In the genomic region with DNA sequence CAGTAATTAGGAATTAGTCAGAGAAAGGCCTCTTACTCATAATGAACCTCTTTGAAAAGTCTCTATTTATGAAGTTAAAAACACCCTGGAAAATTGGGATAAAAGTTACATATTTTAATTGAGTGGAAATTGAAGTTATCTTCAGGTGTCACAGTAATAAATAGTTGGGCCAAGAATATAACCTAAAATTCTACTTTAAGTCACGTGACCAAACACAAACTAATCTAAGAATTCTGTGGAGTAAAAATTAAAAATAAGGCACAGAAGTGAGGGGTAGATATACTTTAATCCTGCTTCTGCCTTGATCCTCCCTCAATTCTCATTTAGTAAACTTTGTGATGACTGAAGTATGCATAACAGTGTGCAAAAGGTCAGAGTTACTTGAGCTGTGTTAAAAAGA, we compare ENCODE assay signal across 30 cellular contexts.
"Had no signal": no experiment of that assay in that cellular context is flagged by ENCODE, and none has a peak within 500 bp of the region (broad histone marks: within the 10 kb centered on the region; RNA-seq: fewer than 3 reads in every experiment).

No MANE protein-coding gene starts in this region.

- FAIRE-seq: astrocyte, bronchial epithelial cell, frontal cortex had no signal

- DNase-seq: activated CD4-positive, alpha-beta memory T cell treated with anti-CD3 and anti-CD28 coated beads, Interleukin-2, amount 10 ng/mL, durations not matched to agents 7 days and 5 days; activated CD4-positive, alpha-beta T cell treated with anti-CD3 and anti-CD28 coated beads for 36 hours; activated CD4-positive, alpha-beta T cell treated with anti-CD3 and anti-CD28 coated beads, Interleukin-2, amount 10 ng/mL, durations not matched to agents 24 days and 14 days; activated CD4-positive, CD25-positive, alpha-beta regulatory T cell; activated CD4-positive, CD25-positive, alpha-beta regulatory T cell treated with anti-CD3 and anti-CD28 coated beads, Interleukin-2, amount 50 U/mL, for 72 hours; activated CD8-positive, alpha-beta memory T cell treated with anti-CD3 and anti-CD28 coated beads, Interleukin-2, amount 50 U/mL, for 48 hours; activated gamma-delta T cell; activated naive CD4-positive, alpha-beta T cell; activated naive CD4-positive, alpha-beta T cell treated with anti-CD3 and anti-CD28 coated beads, Interleukin-2, amount 10 ng/mL, durations not matched to agents 7 days and 5 days; activated naive CD8-positive, alpha-beta T cell treated with anti-CD3 and anti-CD28 coated beads, Interleukin-2, amount 10 ng/mL, durations not matched to agents 7 days and 5 days; activated T-cell treated with anti-CD3 and anti-CD28 coated beads for 4 hours; activated T-cell treated with anti-CD3 and anti-CD28 coated beads, Interleukin-2, amount 50 U/mL, for 24 hours; activated T-cell treated with anti-CD3 and anti-CD28 coated beads, Interleukin-2, amount 50 U/mL, for 72 hours; amniotic stem cell; anterior cingulate cortex; brain microvascular endothelial cell; dorsolateral prefrontal cortex; effector memory CD4-positive, alpha-beta T cell; endodermal cell; foreskin fibroblast; head of caudate nucleus; T-helper 1 cell; T-helper 17 cell; T1000 had no signal

- H3K27me3 ChIP-seq: brain microvascular endothelial cell, dorsolateral prefrontal cortex had no signal

- ATAC-seq: activated CD4-positive, alpha-beta T cell treated with anti-CD3 and anti-CD28 coated beads for 36 hours; activated naive CD4-positive, alpha-beta T cell treated with anti-CD3 and anti-CD28 coated beads, Interleukin-2, amount 50 U/mL, for 72 hours; activated T-cell treated with anti-CD3 and anti-CD28 coated beads, Interleukin-2, amount 50 U/mL, for 72 hours; esophagus mucosa; T-helper 17 cell had no signal

- H3K27ac ChIP-seq: brain microvascular endothelial cell, coronary artery, dorsolateral prefrontal cortex had no signal

- H3K4me3 ChIP-seq: coronary artery, dorsolateral prefrontal cortex had no signal
